ENCODE assay signal across 1 cellular context in the genomic region with DNA sequence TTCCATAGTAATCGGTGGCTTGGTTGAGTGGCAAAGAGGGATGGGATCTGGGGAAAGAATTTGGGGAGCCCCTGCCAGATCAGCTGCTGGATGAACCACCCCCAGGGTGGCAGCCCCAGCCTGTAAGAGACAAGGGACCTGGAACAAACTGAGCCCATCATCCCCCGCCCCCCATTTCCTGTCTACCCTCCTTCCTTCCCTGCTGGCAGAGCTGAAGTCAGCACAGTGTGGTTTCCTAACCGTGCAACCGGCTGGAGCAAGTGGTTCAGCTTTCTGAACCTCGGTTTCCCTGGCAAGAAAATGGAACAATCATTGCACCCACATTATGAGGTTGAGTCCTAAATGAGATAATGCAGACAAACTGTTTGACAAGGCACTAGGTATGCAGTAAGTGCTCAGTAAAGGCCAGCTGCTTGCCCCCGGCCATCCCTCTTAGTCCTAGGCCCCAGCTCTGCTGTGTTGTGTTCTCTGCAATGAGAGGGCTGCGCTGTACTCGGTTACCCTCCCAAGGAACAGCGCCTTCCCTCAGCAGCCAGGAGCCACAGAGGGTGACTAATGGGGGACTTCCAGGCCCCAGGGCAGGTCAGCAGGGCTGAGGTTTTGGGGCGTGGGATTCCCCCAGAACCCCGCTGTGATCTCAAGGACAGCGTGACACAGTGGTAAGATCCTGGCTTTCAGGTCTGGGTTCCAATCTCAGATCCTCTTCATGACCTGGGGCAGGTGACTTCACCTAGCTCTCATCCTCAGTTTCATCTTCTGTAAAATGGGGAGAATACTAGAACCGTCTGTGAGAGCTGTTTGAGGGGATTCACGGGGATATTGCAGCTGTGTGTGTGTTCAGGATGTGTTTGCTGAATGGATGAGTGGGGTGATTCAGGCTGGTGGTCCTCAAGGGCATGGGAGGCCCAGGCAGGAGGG.
A peak's percentile ranks its signal among the peaks of the same experiment; 100 is the strongest.
TF ChIP-seq lines count a peak whose summit lies in the region.

No MANE protein-coding gene starts in this region.

TF ChIP-seq in GM12878, 131 proteins besides CTCF, POLR2A, EP300 and RAD21 (continued from another document):
- TF ChIP-seq, protein P1, sequence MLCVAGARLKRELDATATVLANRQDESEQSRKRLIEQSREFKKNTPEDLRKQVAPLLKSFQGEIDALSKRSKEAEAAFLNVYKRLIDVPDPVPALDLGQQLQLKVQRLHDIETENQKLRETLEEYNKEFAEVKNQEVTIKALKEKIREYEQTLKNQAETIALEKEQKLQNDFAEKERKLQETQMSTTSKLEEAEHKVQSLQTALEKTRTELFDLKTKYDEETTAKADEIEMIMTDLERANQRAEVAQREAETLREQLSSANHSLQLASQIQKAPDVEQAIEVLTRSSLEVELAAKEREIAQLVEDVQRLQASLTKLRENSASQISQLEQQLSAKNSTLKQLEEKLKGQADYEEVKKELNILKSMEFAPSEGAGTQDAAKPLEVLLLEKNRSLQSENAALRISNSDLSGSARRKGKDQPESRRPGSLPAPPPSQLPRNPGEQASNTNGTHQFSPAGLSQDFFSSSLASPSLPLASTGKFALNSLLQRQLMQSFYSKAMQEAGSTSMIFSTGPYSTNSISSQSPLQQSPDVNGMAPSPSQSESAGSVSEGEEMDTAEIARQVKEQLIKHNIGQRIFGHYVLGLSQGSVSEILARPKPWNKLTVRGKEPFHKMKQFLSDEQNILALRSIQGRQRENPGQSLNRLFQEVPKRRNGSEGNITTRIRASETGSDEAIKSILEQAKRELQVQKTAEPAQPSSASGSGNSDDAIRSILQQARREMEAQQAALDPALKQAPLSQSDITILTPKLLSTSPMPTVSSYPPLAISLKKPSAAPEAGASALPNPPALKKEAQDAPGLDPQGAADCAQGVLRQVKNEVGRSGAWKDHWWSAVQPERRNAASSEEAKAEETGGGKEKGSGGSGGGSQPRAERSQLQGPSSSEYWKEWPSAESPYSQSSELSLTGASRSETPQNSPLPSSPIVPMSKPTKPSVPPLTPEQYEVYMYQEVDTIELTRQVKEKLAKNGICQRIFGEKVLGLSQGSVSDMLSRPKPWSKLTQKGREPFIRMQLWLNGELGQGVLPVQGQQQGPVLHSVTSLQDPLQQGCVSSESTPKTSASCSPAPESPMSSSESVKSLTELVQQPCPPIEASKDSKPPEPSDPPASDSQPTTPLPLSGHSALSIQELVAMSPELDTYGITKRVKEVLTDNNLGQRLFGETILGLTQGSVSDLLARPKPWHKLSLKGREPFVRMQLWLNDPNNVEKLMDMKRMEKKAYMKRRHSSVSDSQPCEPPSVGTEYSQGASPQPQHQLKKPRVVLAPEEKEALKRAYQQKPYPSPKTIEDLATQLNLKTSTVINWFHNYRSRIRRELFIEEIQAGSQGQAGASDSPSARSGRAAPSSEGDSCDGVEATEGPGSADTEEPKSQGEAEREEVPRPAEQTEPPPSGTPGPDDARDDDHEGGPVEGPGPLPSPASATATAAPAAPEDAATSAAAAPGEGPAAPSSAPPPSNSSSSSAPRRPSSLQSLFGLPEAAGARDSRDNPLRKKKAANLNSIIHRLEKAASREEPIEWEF (IDR thresholded peaks at IDR 0.05; ENCODE audit: insufficient replicate concordance, low read depth, low read length), result peak; percentile 84
- TF ChIP-seq SP1 (IDR thresholded peaks at IDR 0.05; ENCODE audit: low read depth, low read length) (peak; percentile 83), NBN (IDR thresholded peaks at IDR 0.05) (peak; percentile 89), YY1 (IDR thresholded peaks at IDR 0.05; ENCODE audit: low read depth, low read length) (peak; percentile 6; the same call in 1 of the 2 replicates), ZNF217 (IDR thresholded peaks at IDR 0.05) (peak; percentile 99), NFIC (IDR thresholded peaks at IDR 0.05; ENCODE audit: low read depth, low read length) (peak; percentile 97), SMARCA5 (IDR thresholded peaks at IDR 0.05) (peak; percentile 100), CREB1 (IDR thresholded peaks at IDR 0.05; ENCODE audit: low read depth) (peak; percentile 31; the same call in 1 of the 2 replicates), DPF2 (IDR thresholded peaks at IDR 0.05) (peak; percentile 98), POLR2AphosphoS2 (IDR thresholded peaks at IDR 0.05; ENCODE audit: low read depth, low read length) (no peak), ZZZ3 (IDR thresholded peaks at IDR 0.05; ENCODE audit: control insufficient read depth, insufficient read length, low read depth) (no peak), FOXM1 (IDR thresholded peaks at IDR 0.05; ENCODE audit: low read depth, low read length) (peak; percentile 98), SREBF1 (IDR thresholded peaks at IDR 0.05; ENCODE audit: low read length) (0 out of 2 replicates have a peak, but pooled peaks have one; percentile 11), MEF2A (IDR thresholded peaks at IDR 0.05; ENCODE audit: insufficient read depth, low read depth, low read length) (peak; percentile 75; the same call in 1 of the 2 replicates)
- TF ChIP-seq, protein P2, sequence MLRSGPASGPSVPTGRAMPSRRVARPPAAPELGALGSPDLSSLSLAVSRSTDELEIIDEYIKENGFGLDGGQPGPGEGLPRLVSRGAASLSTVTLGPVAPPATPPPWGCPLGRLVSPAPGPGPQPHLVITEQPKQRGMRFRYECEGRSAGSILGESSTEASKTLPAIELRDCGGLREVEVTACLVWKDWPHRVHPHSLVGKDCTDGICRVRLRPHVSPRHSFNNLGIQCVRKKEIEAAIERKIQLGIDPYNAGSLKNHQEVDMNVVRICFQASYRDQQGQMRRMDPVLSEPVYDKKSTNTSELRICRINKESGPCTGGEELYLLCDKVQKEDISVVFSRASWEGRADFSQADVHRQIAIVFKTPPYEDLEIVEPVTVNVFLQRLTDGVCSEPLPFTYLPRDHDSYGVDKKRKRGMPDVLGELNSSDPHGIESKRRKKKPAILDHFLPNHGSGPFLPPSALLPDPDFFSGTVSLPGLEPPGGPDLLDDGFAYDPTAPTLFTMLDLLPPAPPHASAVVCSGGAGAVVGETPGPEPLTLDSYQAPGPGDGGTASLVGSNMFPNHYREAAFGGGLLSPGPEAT (IDR thresholded peaks at IDR 0.05; ENCODE audit: low read depth), result peak; percentile 100
- TF ChIP-seq, protein P3, sequence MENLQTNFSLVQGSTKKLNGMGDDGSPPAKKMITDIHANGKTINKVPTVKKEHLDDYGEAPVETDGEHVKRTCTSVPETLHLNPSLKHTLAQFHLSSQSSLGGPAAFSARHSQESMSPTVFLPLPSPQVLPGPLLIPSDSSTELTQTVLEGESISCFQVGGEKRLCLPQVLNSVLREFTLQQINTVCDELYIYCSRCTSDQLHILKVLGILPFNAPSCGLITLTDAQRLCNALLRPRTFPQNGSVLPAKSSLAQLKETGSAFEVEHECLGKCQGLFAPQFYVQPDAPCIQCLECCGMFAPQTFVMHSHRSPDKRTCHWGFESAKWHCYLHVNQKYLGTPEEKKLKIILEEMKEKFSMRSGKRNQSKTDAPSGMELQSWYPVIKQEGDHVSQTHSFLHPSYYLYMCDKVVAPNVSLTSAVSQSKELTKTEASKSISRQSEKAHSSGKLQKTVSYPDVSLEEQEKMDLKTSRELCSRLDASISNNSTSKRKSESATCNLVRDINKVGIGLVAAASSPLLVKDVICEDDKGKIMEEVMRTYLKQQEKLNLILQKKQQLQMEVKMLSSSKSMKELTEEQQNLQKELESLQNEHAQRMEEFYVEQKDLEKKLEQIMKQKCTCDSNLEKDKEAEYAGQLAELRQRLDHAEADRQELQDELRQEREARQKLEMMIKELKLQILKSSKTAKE (IDR thresholded peaks at IDR 0.05; ENCODE audit: low read depth, poor library complexity, severe bottlenecking), result peak; percentile 83
